5 cellular contexts compared by ENCODE assay signal in genomic region chr16:54746596-54746995, GRCh38.
"Had no signal": no experiment of that assay in that cellular context is flagged by ENCODE, and none has a peak within 500 bp of the region (broad histone marks: within the 10 kb centered on the region; RNA-seq: fewer than 3 reads in every experiment).

No MANE protein-coding gene starts in this region.

- ATAC-seq: K562 had no signal

- H3K9ac ChIP-seq: GM23248 had no signal

- H3K4me3 ChIP-seq: GM23248, K562 had no signal

- H2AFZ ChIP-seq: GM23248 had no signal

- DNase-seq: GM23248, HCEC 1CT, IMR-90, KG1 had no signal

- H3K27ac ChIP-seq: GM23248 had no signal
